Comparison of ENCODE assay signal across 8 cellular contexts in the genomic region with DNA sequence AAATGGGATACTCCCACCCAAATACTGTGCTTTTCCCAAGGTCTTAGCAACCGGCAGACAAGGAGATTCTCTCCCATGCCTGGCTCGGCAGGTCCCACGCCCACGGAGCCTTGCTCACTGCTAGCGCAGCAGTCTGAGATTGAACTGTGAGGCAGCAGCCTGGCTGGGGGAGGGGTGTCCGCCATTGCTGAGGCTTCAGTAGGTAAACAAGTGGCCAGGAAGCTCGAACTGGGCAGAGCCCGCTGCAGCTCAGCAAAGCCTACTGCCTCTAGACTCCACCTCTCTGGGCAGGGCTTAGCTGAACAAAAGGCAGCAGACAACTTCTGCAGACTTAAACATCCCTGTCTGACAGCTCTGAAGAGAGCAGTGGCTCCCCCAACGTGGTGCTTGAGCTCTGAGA. TPM values are rescaled to one million over a fixed set of nuclear protein-coding genes. Genes with fewer than 3 reads are reported as not detected.
DNase-seq lines count a peak whose midpoint lies in the region; ATAC-seq and TF ChIP-seq lines count a peak whose summit lies in the region.
"Not testable (repeated sequence)": the region's sequence is repeated elsewhere in the genome, so short reads cannot be mapped to it uniquely, and the experiment has no call there.

No MANE protein-coding gene starts in this region.

- H3K4me1 Mint-ChIP-seq in CD4-positive, alpha-beta T cell (ENCODE audit: low read depth): peaks cover 65% of the 10 kb centered on the region
- peaks cover 54% of the 10 kb centered on the region for H3K4me1 Mint-ChIP-seq in activated CD8-positive, alpha-beta T cell treated with anti-CD3 and anti-CD28 coated beads, Interleukin-2, amount 10 ng/mL, durations not matched to agents 7 days and 5 days (ENCODE audit: low read depth)
- H3K4me1 Mint-ChIP-seq in activated T-helper 17 cell treated with anti-CD3 and anti-CD28 coated beads, Interleukin-2, amount 50 U/mL, for 72 hours: peaks cover 36% of the 10 kb centered on the region
- H3K4me1 Mint-ChIP-seq in naive thymus-derived CD4-positive, alpha-beta T cell: peaks cover 35 to 81% (median 59%) of the 10 kb centered on the region in 7 donors

- H3K27me3 ChIP-seq in CD4-positive, alpha-beta T cell (ENCODE audit: control insufficient read depth, insufficient read depth, low read length); naive thymus-derived CD4-positive, alpha-beta T cell (ENCODE audit: control insufficient read depth in 2 of 2, insufficient read depth in 2 of 2, low read length in 2 of 2): not testable (repeated sequence)
- peaks cover 0 to 16% (median 0%) of the 10 kb centered on the region in 45 donors for H3K27me3 ChIP-seq in dorsolateral prefrontal cortex

- peak in 9 of 10 experiments; percentile 33 to 64 (median 49) for DNase-seq in CD4-positive, alpha-beta T cell
- DNase-seq in NCI-H2029 (lab: John Stamatoyannopoulos, UW) (peak; percentile 8), T-helper 9 cell (peak; percentile 29), dorsolateral prefrontal cortex (peak in 8 of 10 donors; percentile 22 to 67 (median 55))
- peak; percentile 35 for DNase-seq in activated CD8-positive, alpha-beta T cell treated with anti-CD3 and anti-CD28 coated beads, Interleukin-2, amount 10 ng/mL, durations not matched to agents 7 days and 5 days
- DNase-seq in naive thymus-derived CD4-positive, alpha-beta T cell: peak in 8 of 9 donors; percentile 7 to 58 (median 24)
- DNase-seq in stimulated activated CD8-positive, alpha-beta memory T cell treated with anti-CD3 and anti-CD28 coated beads, Interleukin-2, amount 100 ng/mL, for 48 hours (ENCODE audit: low read depth in 2 of 2): peak; percentile 9 to 11

- not testable (repeated sequence) for H3K4me3 ChIP-seq in dorsolateral prefrontal cortex; naive thymus-derived CD4-positive, alpha-beta T cell (ENCODE audit: low read length)

- not testable (repeated sequence) for H3K4me1 ChIP-seq in naive thymus-derived CD4-positive, alpha-beta T cell (ENCODE audit: control insufficient read depth in 2 of 2, insufficient read depth in 2 of 2, low read length in 2 of 2)

- peaks cover 74% of the 10 kb centered on the region for H3K36me3 Mint-ChIP-seq in CD4-positive, alpha-beta T cell (ENCODE audit: low read depth)
- peaks cover 77% of the 10 kb centered on the region for H3K36me3 Mint-ChIP-seq in activated CD8-positive, alpha-beta T cell treated with anti-CD3 and anti-CD28 coated beads, Interleukin-2, amount 10 ng/mL, durations not matched to agents 7 days and 5 days (ENCODE audit: low read depth)
- peaks cover 91% of the 10 kb centered on the region for H3K36me3 Mint-ChIP-seq in activated T-helper 17 cell treated with anti-CD3 and anti-CD28 coated beads, Interleukin-2, amount 50 U/mL, for 72 hours (ENCODE audit: low read depth)
- H3K36me3 Mint-ChIP-seq in naive thymus-derived CD4-positive, alpha-beta T cell: peaks cover 0 to 56% (median 51%) of the 10 kb centered on the region in 5 donors

- peak overlapping the region; percentile 20 for H3K4me3 Mint-ChIP-seq in CD4-positive, alpha-beta T cell
- not testable (repeated sequence) for H3K4me3 Mint-ChIP-seq in activated CD8-positive, alpha-beta T cell treated with anti-CD3 and anti-CD28 coated beads, Interleukin-2, amount 10 ng/mL, durations not matched to agents 7 days and 5 days
- peak overlapping the region; percentile 75 for H3K4me3 Mint-ChIP-seq in activated T-helper 17 cell treated with anti-CD3 and anti-CD28 coated beads, Interleukin-2, amount 50 U/mL, for 72 hours
- peak overlapping the region in 4 of 10 donors; percentile 21 to 64 (median 42) for H3K4me3 Mint-ChIP-seq in naive thymus-derived CD4-positive, alpha-beta T cell

- not testable (repeated sequence) for H3K36me3 ChIP-seq in naive thymus-derived CD4-positive, alpha-beta T cell (ENCODE audit: control insufficient read depth in 2 of 3, insufficient read depth in 3 of 3, low read length in 3 of 3)

- H3K9me3 ChIP-seq in CD4-positive, alpha-beta T cell (ENCODE audit: control insufficient read depth, low read length); naive thymus-derived CD4-positive, alpha-beta T cell (ENCODE audit: control insufficient read depth in 2 of 3, low read length in 3 of 3): not testable (repeated sequence)

- intact Hi-C loops in CD4-positive, alpha-beta T cell (cut with DNase I, micrococcal nuclease); dorsolateral prefrontal cortex (cut with DNase I): not testable (repeated sequence)
- intact Hi-C loops in naive thymus-derived CD4-positive, alpha-beta T cell (cut with micrococcal nuclease): loop anchor here in 1 of 2 donors (1.0 kb wide), 1 partner anchor 9 kb away; a partner anchor contains a TSS

- peak overlapping the region; percentile 88 for H3K27ac Mint-ChIP-seq in CD4-positive, alpha-beta T cell
- not testable (repeated sequence) for H3K27ac Mint-ChIP-seq in activated CD8-positive, alpha-beta T cell treated with anti-CD3 and anti-CD28 coated beads, Interleukin-2, amount 10 ng/mL, durations not matched to agents 7 days and 5 days
- peak overlapping the region; percentile 83 for H3K27ac Mint-ChIP-seq in activated T-helper 17 cell treated with anti-CD3 and anti-CD28 coated beads, Interleukin-2, amount 50 U/mL, for 72 hours
- peak overlapping the region in 4 of 9 donors; percentile 28 to 85 (median 67) for H3K27ac Mint-ChIP-seq in naive thymus-derived CD4-positive, alpha-beta T cell

- not testable (repeated sequence) for H3K27me3 Mint-ChIP-seq in CD4-positive, alpha-beta T cell; activated CD8-positive, alpha-beta T cell treated with anti-CD3 and anti-CD28 coated beads, Interleukin-2, amount 10 ng/mL, durations not matched to agents 7 days and 5 days (ENCODE audit: low read depth); activated T-helper 17 cell treated with anti-CD3 and anti-CD28 coated beads, Interleukin-2, amount 50 U/mL, for 72 hours; naive thymus-derived CD4-positive, alpha-beta T cell

- H3K27ac ChIP-seq in CD4-positive, alpha-beta T cell (ENCODE audit: low read depth, low read length); naive thymus-derived CD4-positive, alpha-beta T cell (ENCODE audit: low read depth, low read length): not testable (repeated sequence)
- H3K27ac ChIP-seq in dorsolateral prefrontal cortex: peak overlapping the region in 14 of 59 donors; percentile 11 to 64 (median 21)

- peak; percentile 51 for ATAC-seq in CD4-positive, alpha-beta T cell (ENCODE audit: poor library complexity)
- ATAC-seq in activated CD8-positive, alpha-beta T cell treated with anti-CD3 and anti-CD28 coated beads, Interleukin-2, amount 10 ng/mL, durations not matched to agents 7 days and 5 days; activated T-helper 17 cell treated with anti-CD3 and anti-CD28 coated beads, Interleukin-2, amount 50 U/mL, for 72 hours (replicated peaks); naive thymus-derived CD4-positive, alpha-beta T cell: not testable (repeated sequence)

- POLR2A ChIA-PET in CD4-positive, alpha-beta T cell (lab: Charles Lee): interaction anchor here (1.0 to 9.0 kb wide), 6 partner anchors 9 to 747 kb away, joined by 3 to 105 read pairs (median 4); a partner anchor contains a TSS
- POLR2A ChIA-PET in activated CD8-positive, alpha-beta T cell treated with anti-CD3 and anti-CD28 coated beads, Interleukin-2, amount 10 ng/mL, durations not matched to agents 7 days and 5 days (lab: Charles Lee): interaction anchor here (2.3 kb wide), 1 partner anchor 10 kb away, joined by 7 read pairs; a partner anchor contains a TSS
- POLR2A ChIA-PET in naive thymus-derived CD4-positive, alpha-beta T cell (lab: Charles Lee): interaction anchor here (0.6 to 4.7 kb wide), 3 partner anchors 10 to 37 kb away, joined by 5 to 36 read pairs (median 5); a partner anchor contains a TSS

- H3K9me3 Mint-ChIP-seq in CD4-positive, alpha-beta T cell; activated CD8-positive, alpha-beta T cell treated with anti-CD3 and anti-CD28 coated beads, Interleukin-2, amount 10 ng/mL, durations not matched to agents 7 days and 5 days (ENCODE audit: insufficient read depth); activated T-helper 17 cell treated with anti-CD3 and anti-CD28 coated beads, Interleukin-2, amount 50 U/mL, for 72 hours: not testable (repeated sequence)
- peaks cover 0 to 32% (median 4%) of the 10 kb centered on the region in 11 donors for H3K9me3 Mint-ChIP-seq in naive thymus-derived CD4-positive, alpha-beta T cell

- CTCF ChIA-PET in CD4-positive, alpha-beta T cell (lab: Charles Lee): interaction anchor here (1.1 to 1.6 kb wide), 2 partner anchors 10 to 38 kb away, joined by 3 to 4 read pairs; a partner anchor contains a TSS
- CTCF ChIA-PET in activated CD8-positive, alpha-beta T cell treated with anti-CD3 and anti-CD28 coated beads, Interleukin-2, amount 10 ng/mL, durations not matched to agents 7 days and 5 days (lab: Charles Lee): interaction anchor here (1.2 kb wide), 1 partner anchor 9 kb away, joined by 5 read pairs; a partner anchor contains a TSS
- CTCF ChIA-PET in naive thymus-derived CD4-positive, alpha-beta T cell (lab: Charles Lee): not testable (repeated sequence)

- not testable (repeated sequence) for TF ChIP-seq CTCF in CD4-positive, alpha-beta T cell (IDR thresholded peaks at IDR 0.05); dorsolateral prefrontal cortex (IDR thresholded peaks at IDR 0.05 in 54 of 56, conservative IDR thresholded peaks at IDR 0.05 in 2 of 56; ENCODE audit: low read depth in 1 of 56, partially characterized antibody in 56 of 56)

RNA-seq across cellular contexts. Expression of a gene that starts 9.5 kb away (rescaled TPM):
- 10 to 100 TPM; 21.4 to 22.3 TPM for total RNA-seq in CD4-positive, alpha-beta T cell
- 10 to 100 TPM; 21.6 to 23.2 TPM for total RNA-seq in activated CD8-positive, alpha-beta T cell treated with anti-CD3 and anti-CD28 coated beads, Interleukin-2, amount 10 ng/mL, durations not matched to agents 7 days and 5 days
- total RNA-seq in activated T-helper 17 cell treated with anti-CD3 and anti-CD28 coated beads, Interleukin-2, amount 50 U/mL, for 72 hours: 10 to 100 TPM; 21.1 to 23.4 TPM
- 10 to 100 TPM; 17.2 to 38.9 (median 28.2) TPM for total RNA-seq in dorsolateral prefrontal cortex
- 10 to 100 TPM; 20.7 to 31.1 (median 23.5) TPM for total RNA-seq in naive thymus-derived CD4-positive, alpha-beta T cell
- 10 to 100 TPM; 17.8 to 33.5 TPM for polyA plus RNA-seq in naive thymus-derived CD4-positive, alpha-beta T cell

RNA-seq across cellular contexts. Expression of a gene that starts 9.7 kb away (rescaled TPM):
- 10 to 100 TPM; 59.1 to 60.0 TPM for total RNA-seq in CD4-positive, alpha-beta T cell
- 10 to 100 TPM; 29.6 to 30.4 TPM for total RNA-seq in activated CD8-positive, alpha-beta T cell treated with anti-CD3 and anti-CD28 coated beads, Interleukin-2, amount 10 ng/mL, durations not matched to agents 7 days and 5 days
- 10 to 100 TPM; 27.8 to 61.7 TPM for total RNA-seq in activated T-helper 17 cell treated with anti-CD3 and anti-CD28 coated beads, Interleukin-2, amount 50 U/mL, for 72 hours
- total RNA-seq in dorsolateral prefrontal cortex: 10 to 100 TPM; 15.1 to 51.5 (median 29.7) TPM
- 100 to 1,000 TPM in 2 of 5 experiments, 10 to 100 TPM in 3; 30.4 to 142 (median 72.5) TPM for total RNA-seq in naive thymus-derived CD4-positive, alpha-beta T cell
- polyA plus RNA-seq in naive thymus-derived CD4-positive, alpha-beta T cell: 10 to 100 TPM; 30.4 to 32.7 TPM

RNA-seq across cellular contexts. Expression of a gene that starts 36.0 kb away (rescaled TPM):
- 10 to 100 TPM; 21.4 to 25.2 TPM for total RNA-seq in CD4-positive, alpha-beta T cell
- total RNA-seq in activated CD8-positive, alpha-beta T cell treated with anti-CD3 and anti-CD28 coated beads, Interleukin-2, amount 10 ng/mL, durations not matched to agents 7 days and 5 days: 10 to 100 TPM; 10.6 to 11.2 TPM
- total RNA-seq in activated T-helper 17 cell treated with anti-CD3 and anti-CD28 coated beads, Interleukin-2, amount 50 U/mL, for 72 hours: 10 to 100 TPM; 18.3 to 30.5 TPM
- total RNA-seq in dorsolateral prefrontal cortex: 10 to 100 TPM; 13.0 to 40.7 (median 25.0) TPM
- total RNA-seq in naive thymus-derived CD4-positive, alpha-beta T cell: 10 to 100 TPM; 10.1 to 22.8 (median 18.3) TPM
- 10 to 100 TPM; 17.7 to 19.7 TPM for polyA plus RNA-seq in naive thymus-derived CD4-positive, alpha-beta T cell
